ENCODE assay signal across 8 cellular contexts in the genomic region with DNA sequence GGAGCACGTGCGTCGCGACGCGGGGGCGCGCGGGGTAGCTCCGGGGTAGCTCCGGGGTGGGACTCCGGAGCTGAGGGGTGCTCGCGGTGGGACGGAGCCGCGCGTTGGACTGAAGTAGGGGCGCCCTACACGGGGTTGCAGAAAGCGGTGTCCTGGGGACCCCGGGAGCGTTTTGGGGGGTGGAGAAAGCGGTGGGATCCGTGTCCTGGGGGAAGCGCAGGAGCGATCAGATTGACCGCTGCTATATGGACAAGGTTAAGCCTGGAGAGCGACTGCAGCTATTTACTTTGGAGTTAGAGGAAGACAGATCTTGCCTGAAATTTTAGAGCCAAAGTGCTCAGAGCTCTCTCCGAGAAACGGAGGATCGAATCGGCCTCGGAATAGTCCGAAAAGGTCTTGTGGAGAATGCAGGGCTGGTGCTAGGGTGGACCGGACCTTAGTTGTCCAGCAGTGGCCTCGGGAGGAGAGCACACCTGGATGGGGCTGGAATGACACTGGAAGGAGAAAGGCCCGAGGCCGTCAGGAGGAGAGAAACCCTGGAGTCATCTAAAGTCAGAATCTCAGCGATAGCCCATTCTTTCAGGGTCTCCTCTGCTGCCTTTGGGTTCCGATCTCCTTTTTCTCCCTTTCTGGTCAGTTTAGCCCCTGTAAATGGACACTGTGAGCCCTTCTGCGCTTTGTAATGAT. TPM values are rescaled to one million over a fixed set of nuclear protein-coding genes. Genes with fewer than 3 reads are reported as not detected.
DNase-seq lines count a peak whose midpoint lies in the region; ATAC-seq and TF ChIP-seq lines count a peak whose summit lies in the region.

No MANE protein-coding gene starts in this region.

- H3K27me3 ChIP-seq in breast epithelium: no peaks in the 10 kb centered on the region

- intact Hi-C loops in breast epithelium (cut with DNase I; ENCODE audit: low total_unique reads): no loop called here

- no peaks in the 10 kb centered on the region for H3K9me3 ChIP-seq in breast epithelium
- no peaks in the 10 kb centered on the region for H3K9me3 ChIP-seq in mesodermal cell (ENCODE audit: control insufficient read depth, low read length)

- no peak for TF ChIP-seq CTCF in breast epithelium (IDR thresholded peaks at IDR 0.05)

- no peak for TF ChIP-seq POLR2A in breast epithelium (IDR thresholded peaks at IDR 0.05)

- peak overlapping the region; percentile 80 to 84 for H3K27ac ChIP-seq in breast epithelium
- no peak overlapping the region for H3K27ac ChIP-seq in mesodermal cell (ENCODE audit: low read depth, low read length, severe bottlenecking)

- H3K4me1 ChIP-seq in breast epithelium (peaks cover 4 to 6% of the 10 kb centered on the region in 2 donors), mesodermal cell (ENCODE audit: control insufficient read depth, insufficient read depth, low read length, poor library complexity, severe bottlenecking) (peaks cover 4% of the 10 kb centered on the region)

- ATAC-seq in HG03135 (IDR thresholded peaks at IDR 0.05; ENCODE audit: unreplicated experiment) (no peak), GM18870 (IDR thresholded peaks at IDR 0.05; ENCODE audit: unreplicated experiment) (no peak)

- H3K4me1 Mint-ChIP-seq in IgD-negative memory B cell: peaks cover 12 to 20% (median 18%) of the 10 kb centered on the region in 3 donors

- peak overlapping the region; percentile 67 to 71 (median 68) for H3K27ac Mint-ChIP-seq in IgD-negative memory B cell

- 1 to 2% methylated on average over 28 to 39 of the region's 42 CpGs for WGBS in mesodermal cell (ENCODE audit: insufficient coverage in 2 of 2), 2 experiments

- H3K36me3 ChIP-seq in breast epithelium: no peaks in the 10 kb centered on the region
- peaks cover 30% of the 10 kb centered on the region for H3K36me3 ChIP-seq in mesodermal cell (ENCODE audit: control insufficient read depth, insufficient read depth, low read length)

- no peaks in the 10 kb centered on the region for H3K9me3 Mint-ChIP-seq in IgD-negative memory B cell

- H3K27me3 Mint-ChIP-seq in IgD-negative memory B cell: no peaks in the 10 kb centered on the region

- in situ Hi-C loops in Caki2 (cut with HindIII; ENCODE audit: low pct_unique_long_range_greater_than_20kb, low sequenced_read_pairs): no loop called here

- peak; percentile 30 for DNase-seq in Caki2 (ENCODE audit: low read depth)
- no peak for DNase-seq in breast epithelium (ENCODE audit: low spot score in 2 of 2)
- no peak for DNase-seq in epidermal melanocyte (ENCODE audit: insufficient read length, low spot score)
- DNase-seq in MV-4-11 (lab: John Stamatoyannopoulos, UW): no peak

- H3K36me3 Mint-ChIP-seq in IgD-negative memory B cell: peaks cover 1% of the 10 kb centered on the region

- H3K4me3 ChIP-seq in breast epithelium: peak overlapping the region; percentile 58 to 93 (median 92)
- H3K4me3 ChIP-seq in mesodermal cell (ENCODE audit: extremely low read depth, insufficient read depth, low read length, poor library complexity, severe bottlenecking): peak overlapping the region; percentile 82

- H3K4me3 Mint-ChIP-seq in IgD-negative memory B cell: peak overlapping the region; percentile 87 to 96 (median 91)

RNA-seq across cellular contexts. Expression of a gene that starts 0.6 kb away (rescaled TPM):
- 8.5 and 8.9 TPM in 2 replicates for total RNA-seq in Caki2 (2014; rRNA removed; shearing (Covaris generic); ENCODE audit: low replicate concordance)
- polyA plus RNA-seq in IgD-negative memory B cell: 2.8 TPM
- total RNA-seq in breast epithelium: 1 to 10 TPM; 2.7 to 8.2 (median 7.8) TPM
- polyA plus RNA-seq in mesodermal cell (2013, experiment 1 of 2): 8.1 TPM
- polyA plus RNA-seq in mesodermal cell (2013, experiment 2 of 2): 8.7 TPM
